9 cellular contexts compared by ENCODE assay signal in genomic region chr1:44357710-44358109, GRCh38.
"Had no signal": no experiment of that assay in that cellular context is flagged by ENCODE, and none has a peak within 500 bp of the region (broad histone marks: within the 10 kb centered on the region; RNA-seq: fewer than 3 reads in every experiment).

No MANE protein-coding gene starts in this region.

- H3K4me3 ChIP-seq: GM23248, HAP-1 had no signal

- H3K9me3 Mint-ChIP-seq: HFFc6 had no signal

- H2AFZ ChIP-seq: GM23248 had no signal

- H3K9ac ChIP-seq: GM23248, KMS-11 had no signal

- ATAC-seq: HCT116 had no signal

- H3K36me3 ChIP-seq: HAP-1 had no signal

- H3K4me3 Mint-ChIP-seq: HFFc6 had no signal

- H3K27ac Mint-ChIP-seq: HFFc6 had no signal

- H3K27ac ChIP-seq: GM23248, HL-60, KMS-11 had no signal

- H3K4me2 ChIP-seq: KMS-11 had no signal

- DNase-seq: GM23248, H7, HFFc6, IMR-90, KBM-7 had no signal

- H3K9me3 ChIP-seq: HAP-1 had no signal
